In genomic region chr22:25061134-25061533, GRCh38 we compare ENCODE assay signal across 14 cellular contexts.
DNase-seq lines count a peak whose midpoint lies in the region; ATAC-seq and TF ChIP-seq lines count a peak whose summit lies in the region.
"Had no signal": no experiment of that assay in that cellular context is flagged by ENCODE, and none has a peak within 500 bp of the region (broad histone marks: within the 10 kb centered on the region; RNA-seq: fewer than 3 reads in every experiment).

No MANE protein-coding gene starts in this region.

- H3K27me3 ChIP-seq in WERI-Rb-1 (ENCODE audit: insufficient read depth, low read depth, severe bottlenecking): no peaks in the 10 kb centered on the region
- H3K27me3 ChIP-seq in dorsolateral prefrontal cortex: no peaks in the 10 kb centered on the region

- H3K36me3 Mint-ChIP-seq in activated T-cell treated with anti-CD3 and anti-CD28 coated beads, Interleukin-2, amount 50 U/mL, for 24 hours (ENCODE audit: low read depth): no peaks in the 10 kb centered on the region
- H3K36me3 Mint-ChIP-seq in activated T-cell treated with anti-CD3 and anti-CD28 coated beads, Interleukin-2, amount 50 U/mL, for 4 hours (ENCODE audit: insufficient read depth): no peaks in the 10 kb centered on the region
- H3K36me3 Mint-ChIP-seq in stimulated activated effector memory CD8-positive, alpha-beta T cell treated with anti-CD3 and anti-CD28 coated beads, Interleukin-12 subunit alpha, Interleukin-12 subunit beta, amount 100 ng/mL, for 72 hours: no peaks in the 10 kb centered on the region

- H3K36me3 ChIP-seq in WERI-Rb-1: no peaks in the 10 kb centered on the region; the same call in 1 of the 2 replicates

- H3K27ac Mint-ChIP-seq in activated T-cell treated with anti-CD3 and anti-CD28 coated beads, Interleukin-2, amount 50 U/mL, for 24 hours: peak overlapping the region; percentile 96
- peak overlapping the region; percentile 95 for H3K27ac Mint-ChIP-seq in stimulated activated effector memory CD8-positive, alpha-beta T cell treated with anti-CD3 and anti-CD28 coated beads, Interleukin-12 subunit alpha, Interleukin-12 subunit beta, amount 100 ng/mL, for 72 hours

- no peak for DNase-seq in activated T-cell treated with anti-CD3 and anti-CD28 coated beads, Interleukin-2, amount 50 U/mL, for 24 hours
- no peak for DNase-seq in activated T-cell treated with anti-CD3 and anti-CD28 coated beads, Interleukin-2, amount 50 U/mL, for 4 hours
- DNase-seq in WERI-Rb-1 (no peak), dorsolateral prefrontal cortex (no peak), NCI-H748 (lab: John Stamatoyannopoulos, UW; ENCODE audit: unreplicated experiment) (no peak), NCI-H1436 treated with DMSO at 0.1 percent for 48 hours (lab: John Stamatoyannopoulos, UW) (no peak)
- DNase-seq in stimulated activated effector memory CD8-positive, alpha-beta T cell treated with anti-CD3 and anti-CD28 coated beads, Interleukin-12 subunit alpha, Interleukin-12 subunit beta, amount 100 ng/mL, for 72 hours (ENCODE audit: low spot score in 2 of 2): no peak
- DNase-seq: activated CD4-positive, CD25-positive, alpha-beta regulatory T cell; aorta; Caco-2; erythroblast; NCI-H2227 treated with DMSO at 0.1 percent for 48 hours had no signal

- TF ChIP-seq CTCF in WERI-Rb-1 (IDR thresholded peaks at IDR 0.05; ENCODE audit: low read depth, low read length) (no peak), dorsolateral prefrontal cortex (IDR thresholded peaks at IDR 0.05 in 54 of 56, conservative IDR thresholded peaks at IDR 0.05 in 2 of 56; ENCODE audit: low read depth in 1 of 56, partially characterized antibody in 56 of 56) (no peak)

- H3K4me3 ChIP-seq in WERI-Rb-1 (ENCODE audit: low read depth, low read length): no peak overlapping the region
- no peak overlapping the region for H3K4me3 ChIP-seq in dorsolateral prefrontal cortex

- H3K9me3 Mint-ChIP-seq in activated T-cell treated with anti-CD3 and anti-CD28 coated beads, Interleukin-2, amount 50 U/mL, for 24 hours: no peaks in the 10 kb centered on the region
- H3K9me3 Mint-ChIP-seq in activated T-cell treated with anti-CD3 and anti-CD28 coated beads, Interleukin-2, amount 50 U/mL, for 4 hours: no peaks in the 10 kb centered on the region
- no peaks in the 10 kb centered on the region for H3K9me3 Mint-ChIP-seq in stimulated activated effector memory CD8-positive, alpha-beta T cell treated with anti-CD3 and anti-CD28 coated beads, Interleukin-12 subunit alpha, Interleukin-12 subunit beta, amount 100 ng/mL, for 72 hours

- peak overlapping the region; percentile 63 for H3K4me3 Mint-ChIP-seq in activated T-cell treated with anti-CD3 and anti-CD28 coated beads, Interleukin-2, amount 50 U/mL, for 24 hours
- no peak overlapping the region for H3K4me3 Mint-ChIP-seq in activated T-cell treated with anti-CD3 and anti-CD28 coated beads, Interleukin-2, amount 50 U/mL, for 4 hours
- H3K4me3 Mint-ChIP-seq in stimulated activated effector memory CD8-positive, alpha-beta T cell treated with anti-CD3 and anti-CD28 coated beads, Interleukin-12 subunit alpha, Interleukin-12 subunit beta, amount 100 ng/mL, for 72 hours: peak overlapping the region; percentile 73

- H3K9me3 ChIP-seq in WERI-Rb-1 (ENCODE audit: severe bottlenecking): no peaks in the 10 kb centered on the region
- H3K9me3 ChIP-seq: Caco-2 had no signal

- no peaks in the 10 kb centered on the region for H3K27me3 Mint-ChIP-seq in activated T-cell treated with anti-CD3 and anti-CD28 coated beads, Interleukin-2, amount 50 U/mL, for 24 hours
- H3K27me3 Mint-ChIP-seq in activated T-cell treated with anti-CD3 and anti-CD28 coated beads, Interleukin-2, amount 50 U/mL, for 4 hours (ENCODE audit: low read depth): peaks cover 3% of the 10 kb centered on the region

- no peak for ATAC-seq in activated T-cell treated with anti-CD3 and anti-CD28 coated beads, Interleukin-2, amount 50 U/mL, for 4 hours
- no peak for ATAC-seq in stimulated activated effector memory CD8-positive, alpha-beta T cell treated with anti-CD3 and anti-CD28 coated beads, Interleukin-12 subunit alpha, Interleukin-12 subunit beta, amount 100 ng/mL, for 72 hours
- no peak for ATAC-seq in GM21360 (IDR thresholded peaks at IDR 0.05; ENCODE audit: unreplicated experiment)

- H3K27ac ChIP-seq in WERI-Rb-1: peak overlapping the region; percentile 54; the same call in 1 of the 2 replicates
- peak overlapping the region in 42 of 59 donors; percentile 1 to 82 (median 44) for H3K27ac ChIP-seq in dorsolateral prefrontal cortex
- H3K27ac ChIP-seq: KMS-11 had no signal

- H3K4me1 Mint-ChIP-seq in activated T-cell treated with anti-CD3 and anti-CD28 coated beads, Interleukin-2, amount 50 U/mL, for 24 hours (ENCODE audit: low read depth): peaks cover 85% of the 10 kb centered on the region
- H3K4me1 Mint-ChIP-seq in activated T-cell treated with anti-CD3 and anti-CD28 coated beads, Interleukin-2, amount 50 U/mL, for 4 hours (ENCODE audit: low read depth): peaks cover 58% of the 10 kb centered on the region
- H3K4me1 Mint-ChIP-seq in stimulated activated effector memory CD8-positive, alpha-beta T cell treated with anti-CD3 and anti-CD28 coated beads, Interleukin-12 subunit alpha, Interleukin-12 subunit beta, amount 100 ng/mL, for 72 hours: peaks cover 64% of the 10 kb centered on the region

- intact Hi-C loops in dorsolateral prefrontal cortex (cut with DNase I): no loop called here
